ENCODE assay signal across 17 cellular contexts in genomic region chr7:85659364-85659763, GRCh38.
"Had no signal": no experiment of that assay in that cellular context is flagged by ENCODE, and none has a peak within 500 bp of the region (broad histone marks: within the 10 kb centered on the region; RNA-seq: fewer than 3 reads in every experiment).

No MANE protein-coding gene starts in this region.

- DNase-seq: activated CD4-positive, alpha-beta memory T cell treated with anti-CD3 and anti-CD28 coated beads, Interleukin-2, amount 10 ng/mL, durations not matched to agents 7 days and 5 days; activated CD4-positive, alpha-beta T cell treated with anti-CD3 and anti-CD28 coated beads for 4 hours; activated effector memory CD4-positive, alpha-beta T cell treated with Interleukin-2 at 50 U/mL for 16 hours; activated naive CD4-positive, alpha-beta T cell treated with anti-CD3 and anti-CD28 coated beads, Interleukin-2, amount 50 U/mL, for 16 hours; activated T-cell treated with anti-CD3 and anti-CD28 coated beads, Interleukin-2, amount 50 U/mL, for 4 hours; amygdala; brain microvascular endothelial cell; cerebellar nuclear complex; effector memory CD4-positive, alpha-beta T cell; hippocampal formation; left ventricle myocardium superior; right lobe of liver; spleen; stimulated activated naive CD8-positive, alpha-beta T cell treated with anti-CD3 and anti-CD28 coated beads, Interleukin-15, amount 100 ng/mL, for 72 hours; T-helper 2 cell had no signal

- H3K4me3 ChIP-seq: prostate gland, right lobe of liver, spleen had no signal

- H3K36me3 ChIP-seq: brain microvascular endothelial cell, prostate gland, right lobe of liver, spleen had no signal

- ATAC-seq: activated T-cell treated with anti-CD3 and anti-CD28 coated beads, Interleukin-2, amount 50 U/mL, for 4 hours; left ventricle myocardium superior; right lobe of liver; stimulated activated naive CD8-positive, alpha-beta T cell treated with anti-CD3 and anti-CD28 coated beads, Interleukin-15, amount 100 ng/mL, for 72 hours; WTC11 had no signal

- H3K4me1 ChIP-seq: prostate gland, right lobe of liver, spleen had no signal

- H3K9me3 ChIP-seq: prostate gland, right lobe of liver, spleen had no signal

- H3K27me3 ChIP-seq: brain microvascular endothelial cell, right lobe of liver, spleen had no signal

- H3K27ac ChIP-seq: brain microvascular endothelial cell, prostate gland, right lobe of liver, spleen had no signal
